ENCODE assay signal across 14 cellular contexts in genomic region chr4:33715996-33716395, GRCh38.
DNase-seq lines count a peak whose midpoint lies in the region; ATAC-seq and TF ChIP-seq lines count a peak whose summit lies in the region.
"Had no signal": no experiment of that assay in that cellular context is flagged by ENCODE, and none has a peak within 500 bp of the region (broad histone marks: within the 10 kb centered on the region; RNA-seq: fewer than 3 reads in every experiment).

No MANE protein-coding gene starts in this region.

- peaks cover 2% of the 10 kb centered on the region for H3K9me3 Mint-ChIP-seq in activated T-cell treated with anti-CD3 and anti-CD28 coated beads, Interleukin-2, amount 50 U/mL, for 4 hours
- H3K9me3 Mint-ChIP-seq: activated naive CD4-positive, alpha-beta T cell treated with anti-CD3 and anti-CD28 coated beads, Interleukin-2, amount 50 U/mL, for 24 hours had no signal

- no peaks in the 10 kb centered on the region for H3K36me3 Mint-ChIP-seq in activated T-cell treated with anti-CD3 and anti-CD28 coated beads, Interleukin-2, amount 50 U/mL, for 4 hours (ENCODE audit: insufficient read depth)
- H3K36me3 Mint-ChIP-seq: activated naive CD4-positive, alpha-beta T cell treated with anti-CD3 and anti-CD28 coated beads, Interleukin-2, amount 50 U/mL, for 24 hours; CD4-positive, CD25-positive, alpha-beta regulatory T cell had no signal

- peak; percentile 32 for DNase-seq in DMS 273 (lab: John Stamatoyannopoulos, UW; ENCODE audit: unreplicated experiment)
- peak; percentile 86 for DNase-seq in NCI-H226
- peak; percentile 19 for DNase-seq in brain microvascular endothelial cell
- DNase-seq in myocyte (ENCODE audit: low read depth) = peak; percentile 94
- no peak for DNase-seq in activated T-cell treated with anti-CD3 and anti-CD28 coated beads, Interleukin-2, amount 50 U/mL, for 4 hours
- DNase-seq in NCI-H2227 (lab: John Stamatoyannopoulos, UW; ENCODE audit: unreplicated experiment) = no peak
- DNase-seq: activated CD8-positive, alpha-beta memory T cell treated with anti-CD3 and anti-CD28 coated beads for 24 hours; CD4-positive, CD25-positive, alpha-beta regulatory T cell; effector memory CD8-positive, alpha-beta T cell; sigmoid colon; tibial artery had no signal

- no peak overlapping the region for H3K4me3 ChIP-seq in brain microvascular endothelial cell (ENCODE audit: low read depth, low read length)
- H3K4me3 ChIP-seq: sigmoid colon, tibial artery had no signal

- no peaks in the 10 kb centered on the region for H3K36me3 ChIP-seq in brain microvascular endothelial cell (replicated peaks)
- H3K36me3 ChIP-seq: sigmoid colon, tibial artery had no signal

- ATAC-seq in activated T-cell treated with anti-CD3 and anti-CD28 coated beads, Interleukin-2, amount 50 U/mL, for 4 hours = no peak
- ATAC-seq in GM18867 (IDR thresholded peaks at IDR 0.05; ENCODE audit: unreplicated experiment) (no peak), GM21447 (IDR thresholded peaks at IDR 0.05; ENCODE audit: unreplicated experiment) (no peak)
- ATAC-seq: effector memory CD8-positive, alpha-beta T cell had no signal

- H3K27me3 ChIP-seq in brain microvascular endothelial cell (replicated peaks) = no peaks in the 10 kb centered on the region
- H3K27me3 ChIP-seq: sigmoid colon, tibial artery had no signal

- no peak overlapping the region for H3K4me3 Mint-ChIP-seq in activated T-cell treated with anti-CD3 and anti-CD28 coated beads, Interleukin-2, amount 50 U/mL, for 4 hours
- H3K4me3 Mint-ChIP-seq: activated naive CD4-positive, alpha-beta T cell treated with anti-CD3 and anti-CD28 coated beads, Interleukin-2, amount 50 U/mL, for 24 hours; CD4-positive, CD25-positive, alpha-beta regulatory T cell; effector memory CD8-positive, alpha-beta T cell had no signal

- in situ Hi-C loops in brain microvascular endothelial cell (cut with HindIII; ENCODE audit: low pct_ligation_motif_present, low sequenced_read_pairs) = no loop called here

- H3K27me3 Mint-ChIP-seq in activated T-cell treated with anti-CD3 and anti-CD28 coated beads, Interleukin-2, amount 50 U/mL, for 4 hours (ENCODE audit: low read depth) = no peaks in the 10 kb centered on the region
- H3K27me3 Mint-ChIP-seq: activated naive CD4-positive, alpha-beta T cell treated with anti-CD3 and anti-CD28 coated beads, Interleukin-2, amount 50 U/mL, for 24 hours; CD4-positive, CD25-positive, alpha-beta regulatory T cell; effector memory CD8-positive, alpha-beta T cell had no signal

- H3K4me1 Mint-ChIP-seq in activated T-cell treated with anti-CD3 and anti-CD28 coated beads, Interleukin-2, amount 50 U/mL, for 4 hours (ENCODE audit: low read depth) = no peaks in the 10 kb centered on the region
- H3K4me1 Mint-ChIP-seq: activated naive CD4-positive, alpha-beta T cell treated with anti-CD3 and anti-CD28 coated beads, Interleukin-2, amount 50 U/mL, for 24 hours; CD4-positive, CD25-positive, alpha-beta regulatory T cell had no signal

- H3K27ac ChIP-seq in brain microvascular endothelial cell = no peak overlapping the region
- H3K27ac ChIP-seq: sigmoid colon, tibial artery had no signal

- TF ChIP-seq CTCF in brain microvascular endothelial cell (IDR thresholded peaks at IDR 0.05; ENCODE audit: low read depth, low read length, missing control alignments) = no peak

Comparison
In these comparisons a context has a peak if more than half of its experiments do, and no peak if none do; other contexts are left out.
1. DNase-seq: peak in DMS 273 (single experiment), NCI-H226 (single experiment), brain microvascular endothelial cell (single experiment) and myocyte (single experiment); none in activated T-cell treated with anti-CD3 and anti-CD28 coated beads, Interleukin-2, amount 50 U/mL, for 4 hours (single experiment) and NCI-H2227 (single experiment).